11 cellular contexts compared by ENCODE assay signal in the genomic region with DNA sequence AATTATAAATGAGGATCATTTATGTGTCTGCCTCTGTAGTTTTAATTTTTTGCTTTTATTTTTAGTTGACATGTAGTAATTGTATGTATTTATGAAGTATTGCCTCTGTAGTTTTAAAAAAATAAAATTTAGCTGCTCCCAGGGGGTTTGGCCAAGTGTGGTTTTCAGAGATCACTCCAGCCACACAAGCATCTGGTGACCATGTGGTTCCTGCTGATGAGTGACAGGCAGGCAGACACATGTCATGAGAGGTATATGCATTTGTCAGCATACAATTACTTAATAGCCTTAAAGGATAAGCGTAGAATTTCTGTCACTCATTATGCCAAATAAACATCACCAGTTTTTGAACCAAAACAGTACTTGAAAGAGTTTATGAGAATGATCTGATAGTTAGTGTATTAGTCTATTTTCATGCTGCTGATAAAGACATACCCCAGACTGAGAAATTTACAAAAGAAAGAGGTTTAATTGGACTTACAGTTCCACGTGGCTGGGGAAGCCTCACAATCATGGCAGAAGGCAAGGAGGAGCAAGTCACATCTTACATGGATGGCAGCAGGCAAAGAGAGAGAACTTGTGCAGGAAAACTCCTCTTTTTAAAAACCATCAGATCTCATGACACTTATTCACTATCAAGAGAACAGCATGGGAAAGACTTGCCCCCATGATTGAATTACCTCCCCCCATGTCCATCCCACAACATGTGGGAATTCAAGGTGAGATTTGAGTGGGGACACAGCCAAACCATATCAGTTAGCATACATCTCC. TPM values are rescaled to one million over a fixed set of nuclear protein-coding genes. Genes with fewer than 3 reads are reported as not detected.
DNase-seq lines count a peak whose midpoint lies in the region; ATAC-seq and TF ChIP-seq lines count a peak whose summit lies in the region.
"Had no signal": no experiment of that assay in that cellular context is flagged by ENCODE, and none has a peak within 500 bp of the region (broad histone marks: within the 10 kb centered on the region; RNA-seq: fewer than 3 reads in every experiment).

No MANE protein-coding gene starts in this region.

- no peak overlapping the region for H3K18ac ChIP-seq in neuronal stem cell (ENCODE audit: low read length)

- no peak overlapping the region for H2BK120ac ChIP-seq in neuronal stem cell (ENCODE audit: low read depth, low read length)

- H3K27ac Mint-ChIP-seq in activated naive CD4-positive, alpha-beta T cell treated with anti-CD3 and anti-CD28 coated beads for 36 hours: no peak overlapping the region

- DNase-seq in HFF-Myc (ENCODE audit: extremely low read depth, low read depth) (peak; percentile 44), KBM-7 (peak; percentile 50), right lobe of liver (no peak), NCI-H774 (lab: John Stamatoyannopoulos, UW) (no peak), lower leg skin (ENCODE audit: low spot score in 2 of 2) (no peak), neuronal stem cell (ENCODE audit: low spot score) (no peak)
- no peak for DNase-seq in activated naive CD4-positive, alpha-beta T cell treated with anti-CD3 and anti-CD28 coated beads for 36 hours
- DNase-seq: brain microvascular endothelial cell, lower lobe of right lung, NCI-H1417 had no signal

- H3K4me1 Mint-ChIP-seq in activated naive CD4-positive, alpha-beta T cell treated with anti-CD3 and anti-CD28 coated beads for 36 hours (ENCODE audit: low read depth): peaks cover 4% of the 10 kb centered on the region

- H4K8ac ChIP-seq in neuronal stem cell (ENCODE audit: low read depth, low read length): no peak overlapping the region

- H2AFZ ChIP-seq in neuronal stem cell (ENCODE audit: low read length): no peak overlapping the region

- H3K36me3 ChIP-seq in right lobe of liver: peaks cover 0 to 7% (median 0%) of the 10 kb centered on the region in 4 donors
- H3K36me3 ChIP-seq in neuronal stem cell (replicated peaks in 1 of 2; ENCODE audit: control insufficient read depth in 2 of 2, insufficient read depth in 2 of 2, low read length in 2 of 2): peaks cover 2 to 4% of the 10 kb centered on the region in 2 donors
- H3K36me3 ChIP-seq: brain microvascular endothelial cell, lower lobe of right lung had no signal

- no peak overlapping the region for H3K4ac ChIP-seq in neuronal stem cell (ENCODE audit: low read length)

- peaks cover 0 to 20% (median 6%) of the 10 kb centered on the region in 4 donors for H3K4me1 ChIP-seq in right lobe of liver
- no peaks in the 10 kb centered on the region for H3K4me1 ChIP-seq in neuronal stem cell (ENCODE audit: control insufficient read depth in 2 of 2, insufficient read depth in 1 of 2, low read depth in 1 of 2, low read length in 2 of 2)

- no peaks in the 10 kb centered on the region for H3K27me3 Mint-ChIP-seq in activated naive CD4-positive, alpha-beta T cell treated with anti-CD3 and anti-CD28 coated beads for 36 hours (ENCODE audit: low read depth)

- no peaks in the 10 kb centered on the region for H3K9me3 ChIP-seq in right lobe of liver
- peaks cover 2 to 7% of the 10 kb centered on the region in 2 donors for H3K9me3 ChIP-seq in neuronal stem cell (replicated peaks in 1 of 2; ENCODE audit: control insufficient read depth in 2 of 2, insufficient read depth in 1 of 2, low read depth in 1 of 2, low read length in 2 of 2)
- H3K9me3 ChIP-seq: lower lobe of right lung had no signal

- no peak overlapping the region for H3K23ac ChIP-seq in neuronal stem cell (ENCODE audit: low read depth, low read length, poor library complexity)

- intact Hi-C loops in right lobe of liver (cut with DNase I) (no loop called here), lower leg skin (cut with DNase I; ENCODE audit: low total_unique reads) (no loop called here)
- intact Hi-C loops in activated naive CD4-positive, alpha-beta T cell treated with anti-CD3 and anti-CD28 coated beads for 36 hours (cut with micrococcal nuclease): no loop called here

- peaks cover 5% of the 10 kb centered on the region for H3K9me3 Mint-ChIP-seq in activated naive CD4-positive, alpha-beta T cell treated with anti-CD3 and anti-CD28 coated beads for 36 hours

- H3K14ac ChIP-seq in neuronal stem cell (ENCODE audit: low read length): no peak overlapping the region

- no peak overlapping the region for H2BK15ac ChIP-seq in neuronal stem cell (ENCODE audit: low read length)

- ATAC-seq in GM18907 (IDR thresholded peaks at IDR 0.05; ENCODE audit: unreplicated experiment) (peak; percentile 79), right lobe of liver (no peak)
- ATAC-seq: lower lobe of right lung had no signal

- H3K4me2 ChIP-seq in neuronal stem cell (ENCODE audit: insufficient read depth, low read length, poor library complexity, severe bottlenecking): no peak overlapping the region

- H2BK5ac ChIP-seq in neuronal stem cell (ENCODE audit: low read length): no peak overlapping the region

- CTCF ChIA-PET in activated naive CD4-positive, alpha-beta T cell treated with anti-CD3 and anti-CD28 coated beads for 36 hours (lab: Charles Lee): no interaction called here

- WGBS in right lobe of liver (ENCODE audit: insufficient coverage, low coverage, low lambda C conversion rate, missing lambda C conversion rate): 85% methylated on average over 2 of the region's 2 CpGs
- 55 to 68% methylated on average over 2 of the region's 2 CpGs for WGBS in lower leg skin, 2 donors
- no CpG with 5 or more reads among the region's 2 CpGs for WGBS in neuronal stem cell (ENCODE audit: extremely low coverage in 2 of 2, insufficient read length in 2 of 2, insufficient replicate concordance in 1 of 2), 2 donors

- in situ Hi-C loops in KBM-7 (cut with MboI; ENCODE audit: low pct_unique_long_range_greater_than_20kb, low sequenced_read_pairs): no loop called here

- H3K79me1 ChIP-seq in neuronal stem cell (ENCODE audit: low read depth, low read length): peaks cover 1% of the 10 kb centered on the region

- no peaks in the 10 kb centered on the region for H3K27me3 ChIP-seq in right lobe of liver
- H3K27me3 ChIP-seq in neuronal stem cell (ENCODE audit: control insufficient read depth in 3 of 3, insufficient read depth in 3 of 3, low read depth in 1 of 3, low read length in 3 of 3): no peaks in the 10 kb centered on the region
- H3K27me3 ChIP-seq: brain microvascular endothelial cell had no signal

- H2BK12ac ChIP-seq in neuronal stem cell (ENCODE audit: low read length): no peak overlapping the region

- no peak for TF ChIP-seq CTCF in HFF-Myc (IDR thresholded peaks at IDR 0.05; ENCODE audit: low read depth, low read length, missing control alignments)
- no peak for TF ChIP-seq CTCF in right lobe of liver (IDR thresholded peaks at IDR 0.05)
- TF ChIP-seq CTCF in lower leg skin (IDR thresholded peaks at IDR 0.05): no peak

- no peak overlapping the region for H2AK5ac ChIP-seq in neuronal stem cell (ENCODE audit: low read depth, low read length)

- no peak overlapping the region for H4K91ac ChIP-seq in neuronal stem cell (ENCODE audit: low read depth, low read length, poor library complexity)

- H3K4me3 ChIP-seq in HFF-Myc (replicated peaks; ENCODE audit: low read depth, low read length) (no peak overlapping the region), right lobe of liver (no peak overlapping the region), lower leg skin (ENCODE audit: low read depth, poor library complexity, severe bottlenecking) (no peak overlapping the region), neuronal stem cell (ENCODE audit: low read length in 2 of 2) (no peak overlapping the region)
- H3K4me3 ChIP-seq: lower lobe of right lung had no signal

- H3K9ac ChIP-seq in neuronal stem cell (ENCODE audit: low read depth, low read length, poor library complexity): no peak overlapping the region

- H3K36me3 Mint-ChIP-seq in activated naive CD4-positive, alpha-beta T cell treated with anti-CD3 and anti-CD28 coated beads for 36 hours (ENCODE audit: low read depth): peaks cover 24% of the 10 kb centered on the region

- TF ChIP-seq POLR2A in right lobe of liver (IDR thresholded peaks at IDR 0.05): no peak
- TF ChIP-seq POLR2A in lower leg skin (IDR thresholded peaks at IDR 0.05): no peak

- peak overlapping the region; percentile 47 to 79 (median 58) for H3K27ac ChIP-seq in right lobe of liver
- no peak overlapping the region for H3K27ac ChIP-seq in neuronal stem cell (replicated peaks; ENCODE audit: low read length)
- H3K27ac ChIP-seq: brain microvascular endothelial cell, lower lobe of right lung had no signal

- H3K4me3 Mint-ChIP-seq in activated naive CD4-positive, alpha-beta T cell treated with anti-CD3 and anti-CD28 coated beads for 36 hours: no peak overlapping the region

RNA-seq across cellular contexts. Expression of a gene that starts 29.6 kb away (rescaled TPM):
- total RNA-seq in right lobe of liver: 1 to 10 TPM; 2.0 to 9.6 (median 5.0) TPM
- total RNA-seq in activated naive CD4-positive, alpha-beta T cell treated with anti-CD3 and anti-CD28 coated beads for 36 hours: 1 to 10 TPM; 3.1 to 3.9 TPM
- 10 to 100 TPM; 31.7 to 41.0 (median 35.5) TPM for total RNA-seq in lower leg skin
- 5.0 TPM for polyA plus RNA-seq in neuronal stem cell (2013, experiment 1 of 2)
- polyA plus RNA-seq in neuronal stem cell (2013, experiment 2 of 2): 5.1 TPM

Comparison
In these comparisons a context has a peak if more than half of its experiments do, and no peak if none do; other contexts are left out.
1. DNase-seq: peak in HFF-Myc (single experiment) and KBM-7 (single experiment); none in right lobe of liver (0 of 3), activated naive CD4-positive, alpha-beta T cell treated with anti-CD3 and anti-CD28 coated beads for 36 hours (single experiment), NCI-H774 (single experiment), lower leg skin (0 of 2) and neuronal stem cell (single experiment).